In the genomic region with DNA sequence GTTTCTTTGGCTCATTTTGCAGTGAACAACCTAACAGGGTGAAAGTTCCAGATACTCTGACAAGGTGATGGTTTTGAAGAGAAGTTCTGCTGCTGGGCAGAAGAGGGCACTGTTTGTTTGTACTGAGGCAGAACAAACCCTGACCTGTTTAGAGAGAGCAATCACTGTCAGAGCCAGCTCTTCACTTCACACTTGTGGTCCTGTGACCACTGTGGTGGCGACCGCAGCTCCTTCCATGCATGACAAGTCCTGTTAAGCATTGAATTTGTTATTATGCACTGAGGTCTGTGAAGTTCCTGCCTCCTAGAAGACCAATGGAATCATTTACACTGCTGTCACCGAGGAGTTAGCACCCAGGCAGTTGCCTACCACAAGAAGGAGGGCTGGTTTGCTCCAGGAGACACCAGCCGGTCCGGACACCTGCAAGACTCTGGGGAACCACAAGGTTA, we compare ENCODE assay signal across 8 cellular contexts.
DNase-seq lines count a peak whose midpoint lies in the region; ATAC-seq, FAIRE-seq and TF ChIP-seq lines count a peak whose summit lies in the region.

No MANE protein-coding gene starts in this region.

- H3K27ac ChIP-seq in VCaP: no peak overlapping the region

- peak; percentile 15 for DNase-seq in NCI-H1694 (lab: John Stamatoyannopoulos, UW)
- DNase-seq in T47D (ENCODE audit: low read depth in 1 of 2, low spot score in 1 of 2): peak; percentile 16 to 61
- peak; percentile 80 for DNase-seq in islet precursor cell
- peak; percentile 77 for DNase-seq in stimulated activated CD4-positive, alpha-beta T cell treated with anti-CD3 and anti-CD28 coated beads, Interleukin-1b, Interleukin-23, amount 100 ng/mL, for 48 hours

- TF ChIP-seq CTCF in VCaP (conservative IDR thresholded peaks at IDR 0.05): peak; percentile 85

- in situ Hi-C loops in T47D (cut with HindIII; ENCODE audit: low pct_unique_long_range_greater_than_20kb, low sequenced_read_pairs): no loop called here

- FAIRE-seq in A204.1 (lab: Jason Lieb, UNC): peak; percentile 84

- ATAC-seq in GM18499 (IDR thresholded peaks at IDR 0.05; ENCODE audit: insufficient read depth, unreplicated experiment): peak; percentile 100
- peak; percentile 98 for ATAC-seq in HG02884 (IDR thresholded peaks at IDR 0.05; ENCODE audit: unreplicated experiment)

Comparison
In these comparisons a context has a peak if more than half of its experiments do, and no peak if none do; other contexts are left out.
1. DNase-seq: peak in every context shown above with its lines; median percentile 80 in islet precursor cell; 77 in stimulated activated CD4-positive, alpha-beta T cell treated with anti-CD3 and anti-CD28 coated beads, Interleukin-1b, Interleukin-23, amount 100 ng/mL, for 48 hours; 38 in T47D; 15 in NCI-H1694.